ENCODE assay signal across 12 cellular contexts in genomic region chr3:107956991-107957467, GRCh38.
DNase-seq lines count a peak whose midpoint lies in the region; ATAC-seq and TF ChIP-seq lines count a peak whose summit lies in the region.
"Had no signal": no experiment of that assay in that cellular context is flagged by ENCODE, and none has a peak within 500 bp of the region (broad histone marks: within the 10 kb centered on the region; RNA-seq: fewer than 3 reads in every experiment).

No MANE protein-coding gene starts in this region.

- H3K4me1 Mint-ChIP-seq in naive thymus-derived CD4-positive, alpha-beta T cell = peaks cover 16 to 28% (median 27%) of the 10 kb centered on the region in 7 donors

- H3K4me1 ChIP-seq in trophoblast cell (ENCODE audit: control insufficient read depth in 1 of 2, insufficient read depth in 2 of 2, low read length in 2 of 2) = peaks cover 6 to 7% of the 10 kb centered on the region in 2 experiments
- peaks cover 6 to 21% of the 10 kb centered on the region in 2 donors for H3K4me1 ChIP-seq in naive thymus-derived CD4-positive, alpha-beta T cell (ENCODE audit: control insufficient read depth in 2 of 2, insufficient read depth in 2 of 2, low read length in 2 of 2)

- WGBS in trophoblast cell (ENCODE audit: extremely low coverage, insufficient coverage, insufficient read length) = no CpG with 5 or more reads among the region's 8 CpGs

- H3K27ac ChIP-seq in angular gyrus (ENCODE audit: low read depth, low read length) = peak overlapping the region; percentile 59
- no peak overlapping the region for H3K27ac ChIP-seq in trophoblast cell (ENCODE audit: low read depth, low read length)
- no peak overlapping the region for H3K27ac ChIP-seq in naive thymus-derived CD4-positive, alpha-beta T cell (ENCODE audit: low read depth, low read length)

- H3K9me3 ChIP-seq in trophoblast cell (ENCODE audit: insufficient read depth, low read depth, low read length) = no peaks in the 10 kb centered on the region
- no peaks in the 10 kb centered on the region for H3K9me3 ChIP-seq in naive thymus-derived CD4-positive, alpha-beta T cell (ENCODE audit: control insufficient read depth in 2 of 3, low read length in 3 of 3)

- no peaks in the 10 kb centered on the region for H3K79me2 ChIP-seq in trophoblast cell (ENCODE audit: control insufficient read depth, insufficient read depth, low read length, poor library complexity)

- H4K91ac ChIP-seq in trophoblast cell (ENCODE audit: low read depth, low read length) = peak overlapping the region; percentile 34

- no peak overlapping the region for H3K4me2 ChIP-seq in trophoblast cell (ENCODE audit: low read length)

- H3K23ac ChIP-seq in trophoblast cell (ENCODE audit: low read length) = no peak overlapping the region

- peaks cover 0 to 6% (median 0%) of the 10 kb centered on the region in 11 donors for H3K9me3 Mint-ChIP-seq in naive thymus-derived CD4-positive, alpha-beta T cell

- CTCF ChIA-PET in naive thymus-derived CD4-positive, alpha-beta T cell (lab: Charles Lee) = interaction anchor here (1.8 kb wide), 1 partner anchor 29 kb away, joined by 5 read pairs; no protein-coding TSS in a partner anchor

- H3K79me1 ChIP-seq in trophoblast cell (ENCODE audit: low read length) = peaks cover 1% of the 10 kb centered on the region

- H2BK12ac ChIP-seq in trophoblast cell (ENCODE audit: low read length) = peak overlapping the region; percentile 26

- no peak overlapping the region for H3K4me3 Mint-ChIP-seq in naive thymus-derived CD4-positive, alpha-beta T cell
- H3K4me3 Mint-ChIP-seq: activated naive CD8-positive, alpha-beta T cell treated with anti-CD3 and anti-CD28 coated beads, Interleukin-2, amount 10 ng/mL, durations not matched to agents 7 days and 5 days had no signal

- H3K4ac ChIP-seq in trophoblast cell (ENCODE audit: low read depth, low read length) = no peak overlapping the region

- peak; percentile 93 to 94 for ATAC-seq in left cardiac atrium
- no peak for ATAC-seq in naive thymus-derived CD4-positive, alpha-beta T cell

- H3K9ac ChIP-seq in trophoblast cell (ENCODE audit: low read length) = no peak overlapping the region

- no peak overlapping the region; the same call in 1 of the 2 replicates for H3K4me3 ChIP-seq in AG09309 (ENCODE audit: control insufficient read depth, low read depth, low read length)
- H3K4me3 ChIP-seq in trophoblast cell (ENCODE audit: low read depth, low read length) = no peak overlapping the region
- H3K4me3 ChIP-seq in naive thymus-derived CD4-positive, alpha-beta T cell (ENCODE audit: low read length) = no peak overlapping the region

- H2BK5ac ChIP-seq in trophoblast cell (ENCODE audit: low read depth, low read length, poor library complexity) = no peak overlapping the region

- peak overlapping the region; percentile 25 for H4K8ac ChIP-seq in trophoblast cell (ENCODE audit: low read depth, low read length)

- peaks cover 0 to 13% (median 0%) of the 10 kb centered on the region in 5 donors for H3K27me3 Mint-ChIP-seq in naive thymus-derived CD4-positive, alpha-beta T cell

- intact Hi-C loops in left cardiac atrium (cut with DNase I) = no loop called here
- intact Hi-C loops in naive thymus-derived CD4-positive, alpha-beta T cell (cut with micrococcal nuclease) = no loop called here

- H3K36me3 ChIP-seq in trophoblast cell (ENCODE audit: control insufficient read depth in 1 of 2, insufficient read depth in 2 of 2, low read length in 2 of 2) = no peaks in the 10 kb centered on the region
- H3K36me3 ChIP-seq in naive thymus-derived CD4-positive, alpha-beta T cell (ENCODE audit: control insufficient read depth in 2 of 3, insufficient read depth in 3 of 3, low read length in 3 of 3) = no peaks in the 10 kb centered on the region

- no peak overlapping the region for H3K14ac ChIP-seq in trophoblast cell (ENCODE audit: low read length)

- no peak overlapping the region for H4K12ac ChIP-seq in trophoblast cell (ENCODE audit: low read depth, low read length)

- peak overlapping the region in 1 of 9 donors; percentile 51 for H3K27ac Mint-ChIP-seq in naive thymus-derived CD4-positive, alpha-beta T cell
- H3K27ac Mint-ChIP-seq: activated naive CD8-positive, alpha-beta T cell treated with anti-CD3 and anti-CD28 coated beads, Interleukin-2, amount 10 ng/mL, durations not matched to agents 7 days and 5 days had no signal

- H2BK120ac ChIP-seq in trophoblast cell (ENCODE audit: insufficient read depth, low read length, poor library complexity) = no peak overlapping the region

- no peaks in the 10 kb centered on the region for H3K27me3 ChIP-seq in trophoblast cell (ENCODE audit: insufficient read depth, low read length)
- no peaks in the 10 kb centered on the region for H3K27me3 ChIP-seq in naive thymus-derived CD4-positive, alpha-beta T cell (ENCODE audit: control insufficient read depth in 2 of 2, insufficient read depth in 2 of 2, low read length in 2 of 2)

- H3K18ac ChIP-seq in trophoblast cell (ENCODE audit: low read length) = no peak overlapping the region

- H2AFZ ChIP-seq in trophoblast cell (ENCODE audit: insufficient read depth, low read length, poor library complexity) = no peak overlapping the region

- POLR2A ChIA-PET in naive thymus-derived CD4-positive, alpha-beta T cell (lab: Charles Lee) = interaction anchor here (0.7 kb wide), 1 partner anchor 11 kb away, joined by 4 read pairs; no protein-coding TSS in a partner anchor

- DNase-seq in AG09309 (ENCODE audit: low read depth) (peak; percentile 92), left cardiac atrium (peak; percentile 86), trophoblast cell (no peak), NOMO-1 (lab: John Stamatoyannopoulos, UW; ENCODE audit: unreplicated experiment in 2 of 2) (no peak), NCI-H2196 treated with DMSO at 0.1 percent for 48 hours (lab: John Stamatoyannopoulos, UW; ENCODE audit: unreplicated experiment) (no peak), D341Med (ENCODE audit: low spot score) (no peak)
- no peak for DNase-seq in naive thymus-derived CD4-positive, alpha-beta T cell
- DNase-seq: activated naive CD8-positive, alpha-beta T cell treated with anti-CD3 and anti-CD28 coated beads, Interleukin-2, amount 10 ng/mL, durations not matched to agents 7 days and 5 days; AML-193; NCI-H2107; T-helper 9 cell had no signal

- H2AK5ac ChIP-seq in trophoblast cell (ENCODE audit: low read length) = no peak overlapping the region

- no peak for TF ChIP-seq CTCF in AG09309 (IDR thresholded peaks at IDR 0.05; ENCODE audit: control insufficient read depth, insufficient read depth, low read depth, low read length, missing control alignments)

- H3K36me3 Mint-ChIP-seq in naive thymus-derived CD4-positive, alpha-beta T cell = peaks cover 0 to 5% (median 0%) of the 10 kb centered on the region in 5 donors

Comparison
In these comparisons a context has a peak if more than half of its experiments do, and no peak if none do; other contexts are left out.
1. DNase-seq: peak in AG09309 (single experiment) and left cardiac atrium (single experiment); none in trophoblast cell (0 of 2), NOMO-1 (0 of 2), naive thymus-derived CD4-positive, alpha-beta T cell (0 of 9), NCI-H2196 treated with DMSO at 0.1 percent for 48 hours (single experiment) and D341Med (single experiment).